ENCODE assay signal across 27 cellular contexts in genomic region chr4:112540695-112541094, GRCh38. TPM values are rescaled to one million over a fixed set of nuclear protein-coding genes. Genes with fewer than 3 reads are reported as not detected.
"Had no signal": no experiment of that assay in that cellular context is flagged by ENCODE, and none has a peak within 500 bp of the region (broad histone marks: within the 10 kb centered on the region; RNA-seq: fewer than 3 reads in every experiment).

No MANE protein-coding gene starts in this region.

- H3K4me3 ChIP-seq: colonic mucosa, coronary artery, dorsolateral prefrontal cortex, esophagus muscularis mucosa, esophagus squamous epithelium, gastrocnemius medialis, gastroesophageal sphincter, heart left ventricle, heart right ventricle had no signal

- ATAC-seq: effector memory CD8-positive, alpha-beta T cell; esophagus mucosa; foreskin keratinocyte; gastrocnemius medialis; gastroesophageal sphincter; heart left ventricle; heart right ventricle had no signal

- H3K4me1 ChIP-seq: colonic mucosa, esophagus muscularis mucosa, esophagus squamous epithelium, foreskin keratinocyte, gastrocnemius medialis, gastroesophageal sphincter, heart right ventricle had no signal

- H3K27me3 ChIP-seq: colonic mucosa, dorsolateral prefrontal cortex, esophagus muscularis mucosa, esophagus squamous epithelium, foreskin keratinocyte, gastrocnemius medialis, gastroesophageal sphincter, heart left ventricle, heart right ventricle had no signal

- DNase-seq: colonic mucosa; cortex of kidney; dermis blood vessel endothelial cell; dorsolateral prefrontal cortex; effector CD4-positive, alpha-beta T cell; effector CD8-positive, alpha-beta T cell; effector memory CD4-positive, alpha-beta T cell; effector memory CD8-positive, alpha-beta T cell; endodermal cell; erythroblast; esophagus squamous epithelium; foreskin fibroblast; foreskin keratinocyte; foreskin melanocyte; gastrocnemius medialis; glutamatergic neuron; head of caudate nucleus; heart left ventricle; heart right ventricle had no signal

- H3K9me3 ChIP-seq: colonic mucosa, esophagus muscularis mucosa, esophagus squamous epithelium, gastrocnemius medialis, gastroesophageal sphincter, heart left ventricle, heart right ventricle had no signal

- H3K27ac ChIP-seq: colonic mucosa, coronary artery, dorsolateral prefrontal cortex, epithelial cell of prostate, esophagus muscularis mucosa, esophagus squamous epithelium, foreskin keratinocyte, gastrocnemius medialis, gastroesophageal sphincter, heart left ventricle, heart right ventricle had no signal

- H3K36me3 ChIP-seq: colonic mucosa, esophagus muscularis mucosa, esophagus squamous epithelium, gastrocnemius medialis, gastroesophageal sphincter had no signal

RNA-seq across cellular contexts. Expression of gene NEUROG2, which starts 24.7 kb away (rescaled TPM):
- polyA plus RNA-seq: endothelial cell of umbilical vein, esophagus, fibroblast of lung, foreskin keratinocyte, heart left ventricle, heart right ventricle had no signal
